Comparison of ENCODE assay signal across 8 cellular contexts in genomic region chr1:197614916-197615692, GRCh38.
DNase-seq lines count a peak whose midpoint lies in the region; ATAC-seq and TF ChIP-seq lines count a peak whose summit lies in the region.

No MANE protein-coding gene starts in this region.

- in situ Hi-C loops in ACHN (cut with HindIII; ENCODE audit: low pct_ligation_motif_present, low pct_unique_long_range_greater_than_20kb, low sequenced_read_pairs): no loop called here

- no peaks in the 10 kb centered on the region for H3K27me3 ChIP-seq in GM06990 (replicated peaks; ENCODE audit: control insufficient read depth, insufficient read depth, low read length)

- H3K4me3 ChIP-seq in GM06990 (replicated peaks; ENCODE audit: low read depth, low read length): no peak overlapping the region

- intact Hi-C loops in Right ventricle myocardium superior (cut with DNase I) (loop anchor here (2.0 kb wide), 1 partner anchor 252 kb away; no protein-coding TSS in a partner anchor), sciatic nerve (cut with DNase I) (loop anchor here (10.0 kb wide), 1 partner anchor 310 kb away; no protein-coding TSS in a partner anchor)

- DNase-seq in ACHN: peak; percentile 60
- DNase-seq in GM06990 (ENCODE audit: extremely low read depth, insufficient read length): no peak
- DNase-seq in NCI-H2081 treated with DMSO at 0.1 percent for 48 hours (lab: John Stamatoyannopoulos, UW): peak; percentile 31
- DNase-seq in activated CD4-positive, alpha-beta T cell treated with anti-CD3 and anti-CD28 coated beads, Interleukin-2, amount 50 U/mL, for 4 hours: peak; percentile 6 to 7
- DNase-seq in Right ventricle myocardium superior: no peak
- DNase-seq in sciatic nerve (ENCODE audit: low spot score): no peak
- no peak for DNase-seq in HuH-7 (ENCODE audit: low spot score)

- TF ChIP-seq CTCF in GM06990 (IDR thresholded peaks at IDR 0.05; ENCODE audit: insufficient read depth, low read length, poor library complexity, severe bottlenecking): peak; percentile 63

- H3K36me3 ChIP-seq in GM06990 (ENCODE audit: control insufficient read depth, insufficient read depth, low read length): no peaks in the 10 kb centered on the region

- peak; percentile 73 for ATAC-seq in HG02610 (IDR thresholded peaks at IDR 0.05; ENCODE audit: unreplicated experiment)
- peak; percentile 77 for ATAC-seq in Right ventricle myocardium superior (ENCODE audit: poor library complexity)
- peak; percentile 71 for ATAC-seq in sciatic nerve

Comparison
In these comparisons a context has a peak if more than half of its experiments do, and no peak if none do; other contexts are left out.
1. DNase-seq: peak in ACHN (single experiment), NCI-H2081 treated with DMSO at 0.1 percent for 48 hours (single experiment) and activated CD4-positive, alpha-beta T cell treated with anti-CD3 and anti-CD28 coated beads, Interleukin-2, amount 50 U/mL, for 4 hours (2 of 2); none in GM06990 (single experiment), Right ventricle myocardium superior (single experiment), sciatic nerve (single experiment) and HuH-7 (single experiment).
2. Peak in every context shown above with its lines, with median percentiles within 50 percentile points of each other: ATAC-seq.